In the genomic region with DNA sequence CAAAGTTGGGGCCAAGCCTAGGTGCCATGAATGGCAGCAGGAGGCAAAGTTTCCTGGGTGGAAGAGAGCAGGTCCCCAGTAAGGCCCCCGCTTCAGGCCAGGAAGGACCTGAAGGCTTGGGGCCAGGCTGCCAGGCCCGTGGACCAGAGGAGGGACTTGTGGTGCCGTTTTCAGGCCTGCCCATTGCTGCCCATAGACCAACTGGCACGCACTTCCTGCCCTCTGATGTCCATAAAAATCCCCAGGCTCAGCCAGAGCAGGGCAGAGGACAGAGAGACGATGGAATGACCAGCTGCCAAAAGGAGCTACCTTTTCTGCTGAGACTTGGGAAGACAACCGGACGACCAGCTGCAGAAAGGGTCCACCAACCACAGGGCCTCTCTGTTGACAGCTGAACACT, we compare ENCODE assay signal across 30 cellular contexts.
"Had no signal": no experiment of that assay in that cellular context is flagged by ENCODE, and none has a peak within 500 bp of the region (broad histone marks: within the 10 kb centered on the region; RNA-seq: fewer than 3 reads in every experiment).

No MANE protein-coding gene starts in this region.

- ATAC-seq: activated CD8-positive, alpha-beta T cell treated with anti-CD3 and anti-CD28 coated beads for 36 hours; activated T-cell treated with anti-CD3 and anti-CD28 coated beads, Interleukin-2, amount 50 U/mL, for 72 hours; activated T-helper 17 cell treated with anti-CD3 and anti-CD28 coated beads, Interleukin-2, amount 50 U/mL, for 72 hours had no signal

- H3K4me3 Mint-ChIP-seq: activated CD4-positive, alpha-beta T cell treated with anti-CD3 and anti-CD28 coated beads, Interleukin-2, amount 10 ng/mL, durations not matched to agents 24 days and 14 days; activated CD8-positive, alpha-beta T cell treated with anti-CD3 and anti-CD28 coated beads for 36 hours; activated naive CD8-positive, alpha-beta T cell treated with anti-CD3 and anti-CD28 coated beads for 36 hours; activated T-cell treated with anti-CD3 and anti-CD28 coated beads, Interleukin-2, amount 50 U/mL, for 72 hours; activated T-helper 17 cell treated with anti-CD3 and anti-CD28 coated beads, Interleukin-2, amount 50 U/mL, for 72 hours; T-helper 1 cell treated with Interleukin-12 subunit alpha and Interleukin-12 subunit beta and Interleukin-4 antibody, amounts not matched to agents 30 μg/mL and 1 μg/mL, for 36 hours; T-helper 2 cell treated with Interferon-gamma antibody and Interleukin-4, amounts not matched to agents 5 μg/mL and 100 μg/mL, for 36 hours had no signal

- DNase-seq: activated CD4-positive, alpha-beta T cell treated with anti-CD3 and anti-CD28 coated beads, Interleukin-2, amount 10 ng/mL, durations not matched to agents 24 days and 14 days; activated CD4-positive, alpha-beta T cell treated with anti-CD3 and anti-CD28 coated beads, Interleukin-2, amount 50 U/mL, for 4 hours; activated CD8-positive, alpha-beta T cell treated with anti-CD3 and anti-CD28 coated beads for 36 hours; activated effector memory CD4-positive, alpha-beta T cell treated with anti-CD3 and anti-CD28 coated beads, Interleukin-2, amount 50 U/mL, for 16 hours; activated naive CD4-positive, alpha-beta T cell; activated naive CD4-positive, alpha-beta T cell treated with anti-CD3 and anti-CD28 coated beads, Interleukin-2, amount 50 U/mL, for 16 hours; activated naive CD8-positive, alpha-beta T cell treated with anti-CD3 and anti-CD28 coated beads for 36 hours; activated T-cell treated with anti-CD3 and anti-CD28 coated beads, Interleukin-2, amount 50 U/mL, for 1 hour; activated T-cell treated with anti-CD3 and anti-CD28 coated beads, Interleukin-2, amount 50 U/mL, for 72 hours; amniotic stem cell; Karpas-422; MG63; MV-4-11; NCI-H1092; NCI-H1436 treated with DMSO at 0.1 percent for 48 hours; NCI-H1694 treated with DMSO at 0.1 percent for 48 hours; NCI-H2029; NCI-H345; NCI-H524 treated with DMSO at 0.1 percent for 48 hours; NK-92 treated with Interleukin-12 subunit alpha and Interleukin-12 subunit beta, amount 100 ng/mL, for 24 hours; OCI-M1; SHP77 had no signal

- H3K27me3 ChIP-seq: ascending aorta, cardiac muscle cell, MG63, SJCRH30 had no signal

- H3K27me3 Mint-ChIP-seq: activated CD4-positive, alpha-beta T cell treated with anti-CD3 and anti-CD28 coated beads, Interleukin-2, amount 10 ng/mL, durations not matched to agents 24 days and 14 days; activated CD8-positive, alpha-beta T cell treated with anti-CD3 and anti-CD28 coated beads for 36 hours; activated naive CD8-positive, alpha-beta T cell treated with anti-CD3 and anti-CD28 coated beads for 36 hours; activated T-helper 17 cell treated with anti-CD3 and anti-CD28 coated beads, Interleukin-2, amount 50 U/mL, for 72 hours had no signal

- H3K4me3 ChIP-seq: ascending aorta, cardiac muscle cell, MG63, SJCRH30, SK-N-MC had no signal

- H3K27ac Mint-ChIP-seq: activated CD4-positive, alpha-beta T cell treated with anti-CD3 and anti-CD28 coated beads, Interleukin-2, amount 10 ng/mL, durations not matched to agents 24 days and 14 days; activated CD8-positive, alpha-beta T cell treated with anti-CD3 and anti-CD28 coated beads for 36 hours; activated naive CD8-positive, alpha-beta T cell treated with anti-CD3 and anti-CD28 coated beads for 36 hours; activated T-cell treated with anti-CD3 and anti-CD28 coated beads, Interleukin-2, amount 50 U/mL, for 72 hours; activated T-helper 17 cell treated with anti-CD3 and anti-CD28 coated beads, Interleukin-2, amount 50 U/mL, for 72 hours; T-helper 1 cell treated with Interleukin-12 subunit alpha and Interleukin-12 subunit beta and Interleukin-4 antibody, amounts not matched to agents 30 μg/mL and 1 μg/mL, for 36 hours; T-helper 2 cell treated with Interferon-gamma antibody and Interleukin-4, amounts not matched to agents 5 μg/mL and 100 μg/mL, for 36 hours had no signal

- H3K36me3 Mint-ChIP-seq: activated naive CD8-positive, alpha-beta T cell treated with anti-CD3 and anti-CD28 coated beads for 36 hours had no signal

- H3K4me1 Mint-ChIP-seq: activated CD4-positive, alpha-beta T cell treated with anti-CD3 and anti-CD28 coated beads, Interleukin-2, amount 10 ng/mL, durations not matched to agents 24 days and 14 days; activated naive CD8-positive, alpha-beta T cell treated with anti-CD3 and anti-CD28 coated beads for 36 hours; activated T-helper 17 cell treated with anti-CD3 and anti-CD28 coated beads, Interleukin-2, amount 50 U/mL, for 72 hours had no signal

- H3K9me3 Mint-ChIP-seq: activated CD4-positive, alpha-beta T cell treated with anti-CD3 and anti-CD28 coated beads, Interleukin-2, amount 10 ng/mL, durations not matched to agents 24 days and 14 days had no signal

- H3K4me1 ChIP-seq: ascending aorta, SJCRH30 had no signal

- H3K27ac ChIP-seq: ascending aorta, cardiac muscle cell, SJCRH30, SK-N-MC had no signal

- H3K36me3 ChIP-seq: ascending aorta, cardiac muscle cell, MG63, SJCRH30 had no signal

- FAIRE-seq: TTC549 had no signal

- H3K9me3 ChIP-seq: ascending aorta, MG63, SJCRH30 had no signal
